15 cellular contexts compared by ENCODE assay signal in genomic region chr13:101700598-101700997, GRCh38.
DNase-seq lines count a peak whose midpoint lies in the region; ATAC-seq and TF ChIP-seq lines count a peak whose summit lies in the region.
"Had no signal": no experiment of that assay in that cellular context is flagged by ENCODE, and none has a peak within 500 bp of the region (broad histone marks: within the 10 kb centered on the region; RNA-seq: fewer than 3 reads in every experiment).

No MANE protein-coding gene starts in this region.

- intact Hi-C loops in Right ventricle myocardium superior (cut with DNase I) = no loop called here

- H3F3A ChIP-seq in MM.1S (ENCODE audit: insufficient read depth, low read length) = no peaks in the 10 kb centered on the region

- no peaks in the 10 kb centered on the region for H3K27me3 ChIP-seq in right atrium auricular region
- no peaks in the 10 kb centered on the region for H3K27me3 ChIP-seq in MM.1S (replicated peaks; ENCODE audit: insufficient read depth, low read length)
- H3K27me3 ChIP-seq: hepatocyte had no signal

- no peaks in the 10 kb centered on the region for H3K36me3 ChIP-seq in right atrium auricular region
- no peaks in the 10 kb centered on the region for H3K36me3 ChIP-seq in MM.1S (replicated peaks; ENCODE audit: insufficient read depth, low read length)

- no peaks in the 10 kb centered on the region for H3K9me2 ChIP-seq in MM.1S (replicated peaks; ENCODE audit: insufficient read depth, low read length)

- DNase-seq in Right ventricle myocardium superior (no peak), right atrium auricular region (ENCODE audit: low spot score) (no peak), fibroblast of mammary gland (ENCODE audit: low read depth) (peak; percentile 84), midbrain (lab: John Stamatoyannopoulos, UW) (peak; percentile 30), ureter (ENCODE audit: low spot score) (peak; percentile 50), NCI-H2196 (lab: John Stamatoyannopoulos, UW; ENCODE audit: unreplicated experiment) (no peak), MM.1S (no peak), epidermal melanocyte (ENCODE audit: insufficient read length, low spot score) (no peak)
- DNase-seq: activated naive CD8-positive, alpha-beta T cell treated with anti-CD3 and anti-CD28 coated beads for 36 hours; CD4-positive, CD25-positive, alpha-beta regulatory T cell; DND-41; NCI-H1092; NCI-H82; occipital lobe had no signal

- H3K27ac ChIP-seq in right atrium auricular region (peak overlapping the region in 1 of 2 donors; percentile 67), MM.1S (ENCODE audit: low read length) (no peak overlapping the region)
- H3K27ac ChIP-seq: hepatocyte had no signal

- ATAC-seq in Right ventricle myocardium superior (ENCODE audit: poor library complexity) = peak; percentile 84

- H2AFZ ChIP-seq in MM.1S (ENCODE audit: low read length) = no peak overlapping the region
- H2AFZ ChIP-seq: hepatocyte had no signal

- no peak overlapping the region for H3K4me2 ChIP-seq in MM.1S (ENCODE audit: low read depth, low read length)
- H3K4me2 ChIP-seq: hepatocyte had no signal

- H3K4me1 ChIP-seq in right atrium auricular region (no peaks in the 10 kb centered on the region), MM.1S (ENCODE audit: low read length) (no peaks in the 10 kb centered on the region)

- no peaks in the 10 kb centered on the region for H4K20me1 ChIP-seq in MM.1S (ENCODE audit: insufficient read depth, low read length)

- H3K4me3 ChIP-seq in right atrium auricular region (no peak overlapping the region), fibroblast of mammary gland (ENCODE audit: control insufficient read depth, low read depth, low read length) (no peak overlapping the region), MM.1S (ENCODE audit: low read length) (no peak overlapping the region)
- H3K4me3 ChIP-seq: hepatocyte had no signal

- H3K9me3 ChIP-seq in right atrium auricular region (no peaks in the 10 kb centered on the region), MM.1S (replicated peaks; ENCODE audit: insufficient read depth, low read length) (no peaks in the 10 kb centered on the region)

- H3K9ac ChIP-seq in MM.1S (ENCODE audit: low read length) = no peak overlapping the region

- TF ChIP-seq CTCF in right atrium auricular region (IDR thresholded peaks at IDR 0.05) (no peak), fibroblast of mammary gland (conservative IDR thresholded peaks at IDR 0.05; ENCODE audit: control insufficient read depth, insufficient read depth, low read depth, low read length) (no peak), MM.1S (IDR thresholded peaks at IDR 0.05; ENCODE audit: low read length) (no peak)

- H3K79me2 ChIP-seq in MM.1S (ENCODE audit: low read length) = no peaks in the 10 kb centered on the region
- H3K79me2 ChIP-seq: hepatocyte had no signal

Comparison
In these comparisons a context has a peak if more than half of its experiments do, and no peak if none do; other contexts are left out.
1. DNase-seq: peak in fibroblast of mammary gland (single experiment), midbrain (single experiment) and ureter (single experiment); none in Right ventricle myocardium superior (single experiment), right atrium auricular region (single experiment), NCI-H2196 (single experiment), MM.1S (single experiment) and epidermal melanocyte (single experiment).